ENCODE assay signal across 17 cellular contexts in the genomic region with DNA sequence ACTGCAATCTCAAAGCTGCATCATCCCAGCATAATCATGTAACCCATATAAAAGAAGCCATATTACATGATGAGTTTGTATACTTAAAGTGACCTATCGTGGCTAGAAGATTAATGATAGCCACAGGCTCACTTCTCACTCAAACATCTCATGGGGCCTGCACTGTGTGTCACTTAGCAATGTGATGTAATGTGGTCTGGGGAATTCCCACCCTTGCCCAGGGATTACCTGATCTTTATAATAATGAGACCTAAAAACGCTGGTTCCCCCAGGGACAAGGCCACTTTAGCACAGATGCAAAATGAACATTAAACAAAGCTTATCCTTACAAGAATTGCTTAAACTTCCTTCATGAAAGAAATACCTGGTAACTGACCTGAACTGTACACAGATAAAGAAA.
DNase-seq lines count a peak whose midpoint lies in the region; TF ChIP-seq lines count a peak whose summit lies in the region.
"Had no signal": no experiment of that assay in that cellular context is flagged by ENCODE, and none has a peak within 500 bp of the region (broad histone marks: within the 10 kb centered on the region; RNA-seq: fewer than 3 reads in every experiment).

No MANE protein-coding gene starts in this region.

- H2AFZ ChIP-seq in mammary epithelial cell (ENCODE audit: low read depth, low read length), result no peak overlapping the region

- H3K27me3 Mint-ChIP-seq in MCF 10A (ENCODE audit: insufficient read depth, unreplicated experiment), result no peaks in the 10 kb centered on the region
- H3K27me3 Mint-ChIP-seq: B cell; CD4-positive, alpha-beta T cell had no signal

- intact Hi-C loops in mammary epithelial cell (cut with micrococcal nuclease), result no loop called here
- intact Hi-C loops in MCF 10A (cut with micrococcal nuclease), result no loop called here

- in situ Hi-C loops in mammary epithelial cell (cut with MboI; ENCODE audit: low sequenced_read_pairs in 2 of 2) (no loop called here), KBM-7 (cut with MboI; ENCODE audit: low pct_unique_long_range_greater_than_20kb, low sequenced_read_pairs) (no loop called here)

- H3K4me3 ChIP-seq in mammary epithelial cell (replicated peaks in 1 of 3; ENCODE audit: insufficient read depth in 1 of 3, low read depth in 2 of 3, low read length in 3 of 3) (no peak overlapping the region), epithelial cell of esophagus (ENCODE audit: low read length) (no peak overlapping the region)
- H3K4me3 ChIP-seq: A549; BLaER1 treated with 17β-estradiol and CSF1 and Interleukin-3, amounts not matched to agents 10 nM and 100 nM had no signal

- H3K4me1 Mint-ChIP-seq in MCF 10A (ENCODE audit: insufficient read depth, unreplicated experiment), result peaks cover 9% of the 10 kb centered on the region
- H3K4me1 Mint-ChIP-seq: B cell had no signal

- no peaks in the 10 kb centered on the region for H3K4me1 ChIP-seq in mammary epithelial cell (ENCODE audit: insufficient read depth, low read length)
- H3K4me1 ChIP-seq: A549; BLaER1 treated with 17β-estradiol and CSF1 and Interleukin-3, amounts not matched to agents 10 nM and 100 nM; Caco-2 had no signal

- H4K20me1 ChIP-seq in mammary epithelial cell (ENCODE audit: insufficient read depth, low read length), result no peaks in the 10 kb centered on the region
- H4K20me1 ChIP-seq: BLaER1 treated with 17β-estradiol and CSF1 and Interleukin-3, amounts not matched to agents 10 nM and 100 nM had no signal

- DNase-seq in mammary epithelial cell (peak; percentile 7), MCF 10A (ENCODE audit: unreplicated experiment) (no peak), epithelial cell of esophagus (ENCODE audit: low read depth) (peak; percentile 8), KBM-7 (no peak)
- DNase-seq in stimulated activated CD4-positive, alpha-beta T cell treated with anti-CD3 and anti-CD28 coated beads, Interleukin-4, amount 100 ng/mL, for 4 hours, result no peak
- DNase-seq: AML-193; Caco-2; Calu3; CD4-positive, alpha-beta T cell; CD8-positive, alpha-beta T cell; DMS79 treated with DMSO at 0.1 percent for 48 hours; GF-D8 had no signal

- H3K36me3 Mint-ChIP-seq in MCF 10A (ENCODE audit: insufficient read depth, unreplicated experiment), result no peaks in the 10 kb centered on the region
- H3K36me3 Mint-ChIP-seq: CD8-positive, alpha-beta T cell had no signal

- WGBS in mammary epithelial cell (ENCODE audit: low coverage, missing lambda C conversion rate), result 3% methylated on average over 2 of the region's 2 CpGs

- CTCF ChIA-PET in mammary epithelial cell (lab: Charles Lee; ENCODE audit: low non-redundant PET) (no interaction called here), MCF 10A (lab: Yijun Ruan, JAX) (no interaction called here)

- BruUV-seq in mammary epithelial cell (replicated peaks; lab: Mats Ljungman, UMichigan) (no TSS peak), MCF 10A (replicated peaks; lab: Mats Ljungman, UMichigan) (no TSS peak)

- TF ChIP-seq CTCF in mammary epithelial cell (conservative IDR thresholded peaks at IDR 0.05 in 1 of 2, IDR thresholded peaks at IDR 0.05 in 1 of 2; ENCODE audit: extremely low read depth in 1 of 2, insufficient read depth in 1 of 2, low read depth in 1 of 2, low read length in 2 of 2), result no peak
- no peak for TF ChIP-seq CTCF in MCF 10A (IDR thresholded peaks at IDR 0.05; ENCODE audit: unreplicated experiment)
- TF ChIP-seq CTCF in epithelial cell of esophagus (IDR thresholded peaks at IDR 0.05; ENCODE audit: insufficient read depth, low read depth, low read length, missing control alignments), result no peak

- no peak overlapping the region for H3K9ac ChIP-seq in mammary epithelial cell (ENCODE audit: insufficient read depth, low read length)
- H3K9ac ChIP-seq: BLaER1 treated with 17β-estradiol and CSF1 and Interleukin-3, amounts not matched to agents 10 nM and 100 nM had no signal

- H3K27me3 ChIP-seq in mammary epithelial cell (ENCODE audit: insufficient read depth, low read length), result no peaks in the 10 kb centered on the region
- H3K27me3 ChIP-seq: BLaER1 treated with 17β-estradiol and CSF1 and Interleukin-3, amounts not matched to agents 10 nM and 100 nM had no signal

- POLR2A ChIA-PET in MCF 10A (lab: Yijun Ruan, JAX), result interaction anchor here (0.7 to 1.4 kb wide), 2 partner anchors 14 to 66 kb away, joined by 3 to 4 read pairs; no protein-coding TSS in a partner anchor

- no peak overlapping the region for H3K27ac Mint-ChIP-seq in MCF 10A (ENCODE audit: low read depth, unreplicated experiment)
- H3K27ac Mint-ChIP-seq: B cell; CD4-positive, alpha-beta T cell; CD8-positive, alpha-beta T cell had no signal

- no peak overlapping the region for H3K27ac ChIP-seq in mammary epithelial cell (ENCODE audit: insufficient read depth, low read depth, low read length)
- H3K27ac ChIP-seq: 22Rv1; A549; BLaER1 treated with 17β-estradiol and CSF1 and Interleukin-3, amounts not matched to agents 10 nM and 100 nM; C4-2B had no signal

- no peak overlapping the region for H3K4me3 Mint-ChIP-seq in MCF 10A (ENCODE audit: unreplicated experiment)
- H3K4me3 Mint-ChIP-seq: B cell; CD4-positive, alpha-beta T cell; CD8-positive, alpha-beta T cell had no signal

- H3K9me3 Mint-ChIP-seq in MCF 10A (ENCODE audit: unreplicated experiment), result peaks cover 15% of the 10 kb centered on the region

- dilution Hi-C loops in mammary epithelial cell (cut with HindIII; ENCODE audit: low sequenced_read_pairs), result no loop called here

- peaks cover 6% of the 10 kb centered on the region for H3K9me3 ChIP-seq in mammary epithelial cell (replicated peaks; ENCODE audit: insufficient read depth, low read length)
- H3K9me3 ChIP-seq: A549; BLaER1 treated with 17β-estradiol and CSF1 and Interleukin-3, amounts not matched to agents 10 nM and 100 nM; Caco-2 had no signal

- H3K36me3 ChIP-seq in mammary epithelial cell (ENCODE audit: insufficient read depth, low read length), result no peaks in the 10 kb centered on the region
- H3K36me3 ChIP-seq: BLaER1 treated with 17β-estradiol and CSF1 and Interleukin-3, amounts not matched to agents 10 nM and 100 nM had no signal

- H3K4me2 ChIP-seq in mammary epithelial cell (ENCODE audit: insufficient read depth, low read depth, low read length), result no peak overlapping the region
- H3K4me2 ChIP-seq: A549; BLaER1 treated with 17β-estradiol and CSF1 and Interleukin-3, amounts not matched to agents 10 nM and 100 nM had no signal

- no peaks in the 10 kb centered on the region for H3K79me2 ChIP-seq in mammary epithelial cell (ENCODE audit: insufficient read depth, low read length)

Comparison
In these comparisons a context has a peak if more than half of its experiments do, and no peak if none do; other contexts are left out.
1. DNase-seq: peak in mammary epithelial cell (single experiment) and epithelial cell of esophagus (single experiment); none in MCF 10A (single experiment), KBM-7 (single experiment) and stimulated activated CD4-positive, alpha-beta T cell treated with anti-CD3 and anti-CD28 coated beads, Interleukin-4, amount 100 ng/mL, for 4 hours (0 of 2).